21 cellular contexts compared by ENCODE assay signal in the genomic region with DNA sequence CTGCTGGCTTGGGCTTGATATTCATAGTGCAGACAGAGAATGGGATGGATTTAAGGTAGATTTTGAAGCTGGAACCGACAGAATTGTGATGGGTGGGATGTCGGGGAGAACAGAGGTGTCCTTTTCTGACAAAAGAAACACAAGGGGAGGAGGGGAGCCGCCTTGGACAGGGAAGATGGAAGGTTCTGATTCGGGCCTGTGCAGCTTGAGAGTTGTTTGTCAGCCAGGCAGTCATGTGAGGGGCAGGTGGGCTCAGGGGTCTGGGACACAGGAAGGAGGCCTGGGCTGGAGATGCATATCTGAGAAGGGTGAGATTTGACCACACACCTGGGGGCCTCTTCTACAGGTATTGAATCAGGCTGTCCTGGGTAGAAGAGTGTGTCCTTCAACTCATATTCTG. TPM values are rescaled to one million over a fixed set of nuclear protein-coding genes. Genes with fewer than 3 reads are reported as not detected.
DNase-seq lines count a peak whose midpoint lies in the region; ATAC-seq and TF ChIP-seq lines count a peak whose summit lies in the region.
"Had no signal": no experiment of that assay in that cellular context is flagged by ENCODE, and none has a peak within 500 bp of the region (broad histone marks: within the 10 kb centered on the region; RNA-seq: fewer than 3 reads in every experiment).

No MANE protein-coding gene starts in this region.

- no peak for TF ChIP-seq CTCF in MCF 10A (IDR thresholded peaks at IDR 0.05; ENCODE audit: unreplicated experiment)
- no peak for TF ChIP-seq CTCF in breast epithelium (IDR thresholded peaks at IDR 0.05)
- TF ChIP-seq CTCF in IMR-90 (conservative IDR thresholded peaks at IDR 0.05; ENCODE audit: low read depth, low read length), result no peak
- TF ChIP-seq CTCF in endodermal cell (conservative IDR thresholded peaks at IDR 0.05), result no peak

- H3K36me3 ChIP-seq in breast epithelium, result no peaks in the 10 kb centered on the region
- no peaks in the 10 kb centered on the region for H3K36me3 ChIP-seq in IMR-90 (ENCODE audit: control insufficient read depth, insufficient read depth, low read length)
- H3K36me3 ChIP-seq in endodermal cell (ENCODE audit: control insufficient read depth, insufficient read depth, low read length), result no peaks in the 10 kb centered on the region
- H3K36me3 ChIP-seq: BE2C; BLaER1 treated with 17β-estradiol and CSF1 and Interleukin-3, amounts not matched to agents 10 nM and 100 nM had no signal

- no peak overlapping the region for H3K4me3 ChIP-seq in breast epithelium
- no peak overlapping the region for H3K4me3 ChIP-seq in IMR-90 (ENCODE audit: insufficient read depth, low read depth, low read length)
- H3K4me3 ChIP-seq in endodermal cell (ENCODE audit: low read length), result no peak overlapping the region
- H3K4me3 ChIP-seq: BLaER1 treated with 17β-estradiol and CSF1 and Interleukin-3, amounts not matched to agents 10 nM and 100 nM; GM12878 had no signal

- H3K4me1 Mint-ChIP-seq in MCF 10A (ENCODE audit: insufficient read depth, unreplicated experiment) (peaks cover 7% of the 10 kb centered on the region), endodermal cell (no peaks in the 10 kb centered on the region)
- H3K4me1 Mint-ChIP-seq: CD14-positive monocyte; CD8-positive, alpha-beta memory T cell had no signal

- TF ChIP-seq RAD21 in IMR-90 (IDR thresholded peaks at IDR 0.05; ENCODE audit: low read length), result no peak

- H4K91ac ChIP-seq in IMR-90 (ENCODE audit: insufficient read depth, low read depth, low read length), result no peak overlapping the region

- CTCF ChIA-PET in MCF 10A (lab: Yijun Ruan, JAX) (no interaction called here), IMR-90 (lab: Yijun Ruan, JAX) (no interaction called here)

- H3K4me3 Mint-ChIP-seq in MCF 10A (ENCODE audit: unreplicated experiment) (no peak overlapping the region), endodermal cell (no peak overlapping the region)
- H3K4me3 Mint-ChIP-seq: CD14-positive monocyte; CD4-positive, alpha-beta T cell; CD8-positive, alpha-beta memory T cell had no signal

- H3K27me3 Mint-ChIP-seq in MCF 10A (ENCODE audit: insufficient read depth, unreplicated experiment), result no peaks in the 10 kb centered on the region
- H3K27me3 Mint-ChIP-seq in endodermal cell (ENCODE audit: insufficient read depth), result no peaks in the 10 kb centered on the region
- H3K27me3 Mint-ChIP-seq: CD4-positive, alpha-beta T cell had no signal

- H4K5ac ChIP-seq in IMR-90 (ENCODE audit: low read depth, low read length), result no peak overlapping the region

- DNase-seq in MCF 10A (ENCODE audit: unreplicated experiment) (no peak), breast epithelium (ENCODE audit: low spot score in 2 of 2) (no peak), IMR-90 (no peak), endodermal cell (peak; percentile 11), cardiac septum (ENCODE audit: low spot score) (no peak), RPMI8226 (no peak)
- DNase-seq: ACHN; AML-193; BE2C; CD4-positive, alpha-beta T cell; CD8-positive, alpha-beta memory T cell; DMS 273 treated with DMSO at 0.1 percent for 48 hours; DMS79; EL; GDM1; H7; HCEC 1CT had no signal

- H3K4ac ChIP-seq in IMR-90 (ENCODE audit: low read depth, low read length), result peak overlapping the region; percentile 13; the same call in 1 of the 2 replicates

- 0 out of 3 replicates have a peak overlapping the region, but pooled peaks have one; percentile 11 for H2BK15ac ChIP-seq in IMR-90 (ENCODE audit: low read depth, low read length)

- BruUV-seq in MCF 10A (replicated peaks; lab: Mats Ljungman, UMichigan) (no TSS peak), IMR-90 (replicated peaks; lab: Mats Ljungman, UMichigan) (no TSS peak)

- H3K36me3 Mint-ChIP-seq in MCF 10A (ENCODE audit: insufficient read depth, unreplicated experiment) (no peaks in the 10 kb centered on the region), endodermal cell (ENCODE audit: low read depth) (no peaks in the 10 kb centered on the region)
- H3K36me3 Mint-ChIP-seq: CD14-positive monocyte; CD8-positive, alpha-beta memory T cell had no signal

- peaks cover 5% of the 10 kb centered on the region for H4K20me1 ChIP-seq in IMR-90 (ENCODE audit: insufficient read depth, low read length)
- H4K20me1 ChIP-seq: BLaER1 treated with 17β-estradiol and CSF1 and Interleukin-3, amounts not matched to agents 10 nM and 100 nM had no signal

- H2BK20ac ChIP-seq in IMR-90 (ENCODE audit: low read depth, low read length), result 0 out of 2 replicates have a peak overlapping the region, but pooled peaks have one; percentile 14

- H3K9me1 ChIP-seq in IMR-90 (ENCODE audit: insufficient read depth, low read length), result peaks cover 20% of the 10 kb centered on the region

- H3K27ac Mint-ChIP-seq in MCF 10A (ENCODE audit: low read depth, unreplicated experiment) (peak overlapping the region; percentile 21), endodermal cell (no peak overlapping the region)
- H3K27ac Mint-ChIP-seq: CD14-positive monocyte; CD8-positive, alpha-beta memory T cell had no signal

- no peak for ATAC-seq in IMR-90 (ENCODE audit: low read depth)
- ATAC-seq: GM12878 had no signal

- no peak overlapping the region for H4K8ac ChIP-seq in IMR-90 (ENCODE audit: low read depth in 2 of 2, low read length in 2 of 2)

- dilution Hi-C loops in IMR-90 (cut with HindIII; ENCODE audit: low sequenced_read_pairs, unreplicated experiment), result no loop called here

- no peak overlapping the region for H3K4me2 ChIP-seq in IMR-90 (ENCODE audit: low read depth, low read length)

- H3K27me3 ChIP-seq in breast epithelium (no peaks in the 10 kb centered on the region), IMR-90 (ENCODE audit: control insufficient read depth, insufficient read depth, low read length) (no peaks in the 10 kb centered on the region), endodermal cell (ENCODE audit: control insufficient read depth, insufficient read depth, low read length, poor library complexity, severe bottlenecking) (no peaks in the 10 kb centered on the region)
- H3K27me3 ChIP-seq: BLaER1 treated with 17β-estradiol and CSF1 and Interleukin-3, amounts not matched to agents 10 nM and 100 nM had no signal

- no peak overlapping the region for H3K27ac ChIP-seq in breast epithelium
- no peak overlapping the region for H3K27ac ChIP-seq in IMR-90 (ENCODE audit: insufficient read depth, low read length)
- no peak overlapping the region for H3K27ac ChIP-seq in endodermal cell (ENCODE audit: low read depth, low read length)
- H3K27ac ChIP-seq: 22Rv1; BLaER1 treated with 17β-estradiol and CSF1 and Interleukin-3, amounts not matched to agents 10 nM and 100 nM had no signal

- TF ChIP-seq POLR2A in breast epithelium (IDR thresholded peaks at IDR 0.05), result no peak
- no peak for TF ChIP-seq POLR2A in IMR-90 (IDR thresholded peaks at IDR 0.05; ENCODE audit: low read depth, low read length)

- H2AK5ac ChIP-seq in IMR-90 (ENCODE audit: low read depth, low read length), result peak overlapping the region; percentile 26

- no peaks in the 10 kb centered on the region for H3K4me1 ChIP-seq in breast epithelium
- H3K4me1 ChIP-seq in IMR-90 (ENCODE audit: control insufficient read depth, insufficient read depth, low read length), result peaks cover 16% of the 10 kb centered on the region
- no peaks in the 10 kb centered on the region for H3K4me1 ChIP-seq in endodermal cell (ENCODE audit: control insufficient read depth, insufficient read depth, low read length)
- H3K4me1 ChIP-seq: BE2C had no signal

- H3K56ac ChIP-seq in IMR-90 (ENCODE audit: extremely low read depth, insufficient read depth, low read length), result no peak overlapping the region

- H2BK5ac ChIP-seq in IMR-90 (ENCODE audit: low read depth, low read length, poor library complexity, severe bottlenecking), result no peak overlapping the region

- POLR2A ChIA-PET in MCF 10A (lab: Yijun Ruan, JAX), result no interaction called here
- POLR2A ChIA-PET in IMR-90 (lab: Charles Lee; ENCODE audit: unreplicated experiment), result no interaction called here

- no peaks in the 10 kb centered on the region for H3K9me3 ChIP-seq in breast epithelium
- no peaks in the 10 kb centered on the region for H3K9me3 ChIP-seq in IMR-90 (ENCODE audit: control insufficient read depth, insufficient read depth, low read length)
- no peaks in the 10 kb centered on the region for H3K9me3 ChIP-seq in endodermal cell (ENCODE audit: control insufficient read depth, low read length)
- H3K9me3 ChIP-seq: BE2C had no signal

- H2AK9ac ChIP-seq in IMR-90 (replicated peaks; ENCODE audit: low read depth, low read length, poor library complexity), result no peak overlapping the region

- no peak overlapping the region for H2AFZ ChIP-seq in IMR-90 (replicated peaks; ENCODE audit: low read length, poor library complexity)

- H2BK120ac ChIP-seq in IMR-90 (ENCODE audit: low read depth, low read length), result no peak overlapping the region

- no peak overlapping the region for H3K18ac ChIP-seq in IMR-90 (ENCODE audit: low read depth, low read length)

- H3K9me3 Mint-ChIP-seq in MCF 10A (ENCODE audit: unreplicated experiment) (no peaks in the 10 kb centered on the region), endodermal cell (no peaks in the 10 kb centered on the region)
- H3K9me3 Mint-ChIP-seq: CD8-positive, alpha-beta memory T cell had no signal

- 90% methylated on average over 2 of the region's 4 CpGs; no CpG with 5 or more reads in 1 of the 2 experiments for WGBS in IMR-90 (ENCODE audit: extremely low coverage in 2 of 2, insufficient read length in 1 of 2), 2 experiments
- 87 to 96% methylated on average over 3 to 4 of the region's 4 CpGs for WGBS in endodermal cell (ENCODE audit: insufficient coverage in 1 of 2, insufficient read length in 1 of 2), 2 experiments

- H3K23ac ChIP-seq in IMR-90 (ENCODE audit: low read depth, low read length), result no peak overlapping the region

- H3K9ac ChIP-seq in IMR-90 (ENCODE audit: low read depth, low read length) (no peak overlapping the region), endodermal cell (ENCODE audit: extremely low read depth, low read length, poor library complexity, severe bottlenecking) (no peak overlapping the region)
- H3K9ac ChIP-seq: BLaER1 treated with 17β-estradiol and CSF1 and Interleukin-3, amounts not matched to agents 10 nM and 100 nM had no signal

- intact Hi-C loops in MCF 10A (cut with micrococcal nuclease) (no loop called here), breast epithelium (cut with DNase I; ENCODE audit: low total_unique reads) (no loop called here), IMR-90 (cut with micrococcal nuclease) (no loop called here), cardiac septum (cut with DNase I) (no loop called here)

- peaks cover 35 to 79% of the 10 kb centered on the region in 2 experiments for H3K79me1 ChIP-seq in IMR-90 (ENCODE audit: low read depth in 1 of 2, low read length in 2 of 2)

- H3K14ac ChIP-seq in IMR-90 (replicated peaks; ENCODE audit: low read depth, low read length), result 0 out of 2 replicates have a peak overlapping the region, but pooled peaks have one; percentile 12

- in situ Hi-C loops in IMR-90 (cut with MboI; ENCODE audit: low sequenced_read_pairs), result no loop called here

RNA-seq across cellular contexts. Expression of a gene that starts 41.4 kb away (rescaled TPM):
- 12.3 and 16.4 TPM in 2 replicates for total RNA-seq in MCF 10A (2022)
- 10 to 100 TPM in 2 of 3 donors, 1 to 10 TPM in 1; 6.2 to 42.3 (median 22.5) TPM for total RNA-seq in breast epithelium
- total RNA-seq in IMR-90 (2012; rRNA removed), result 5.2 and 5.6 TPM in 2 replicates
- 14.8 and 16.0 TPM in 2 replicates for polyA plus RNA-seq in IMR-90 (2012; rRNA removed)
- 12.8 and 30.1 TPM in 2 replicates for polyA plus RNA-seq in IMR-90 (2012; cell fraction: cytosol; rRNA removed)
- 40.4 and 69.1 TPM in 2 replicates for polyA plus RNA-seq in IMR-90 (2012; cell fraction: nucleus; rRNA removed; ENCODE audit: low replicate concordance)
- total RNA-seq in endodermal cell, result 1 to 10 TPM; 1.1 to 1.6 TPM
- 0.68 TPM for polyA plus RNA-seq in endodermal cell (2013, experiment 1 of 2)
- polyA plus RNA-seq in endodermal cell (2013, experiment 2 of 2), result 0.62 TPM
- total RNA-seq in cardiac septum, result 54.0 TPM
- polyA plus RNA-seq: CD14-positive monocyte, GM12878 had no signal
